ENCODE assay signal across 22 cellular contexts in the genomic region with DNA sequence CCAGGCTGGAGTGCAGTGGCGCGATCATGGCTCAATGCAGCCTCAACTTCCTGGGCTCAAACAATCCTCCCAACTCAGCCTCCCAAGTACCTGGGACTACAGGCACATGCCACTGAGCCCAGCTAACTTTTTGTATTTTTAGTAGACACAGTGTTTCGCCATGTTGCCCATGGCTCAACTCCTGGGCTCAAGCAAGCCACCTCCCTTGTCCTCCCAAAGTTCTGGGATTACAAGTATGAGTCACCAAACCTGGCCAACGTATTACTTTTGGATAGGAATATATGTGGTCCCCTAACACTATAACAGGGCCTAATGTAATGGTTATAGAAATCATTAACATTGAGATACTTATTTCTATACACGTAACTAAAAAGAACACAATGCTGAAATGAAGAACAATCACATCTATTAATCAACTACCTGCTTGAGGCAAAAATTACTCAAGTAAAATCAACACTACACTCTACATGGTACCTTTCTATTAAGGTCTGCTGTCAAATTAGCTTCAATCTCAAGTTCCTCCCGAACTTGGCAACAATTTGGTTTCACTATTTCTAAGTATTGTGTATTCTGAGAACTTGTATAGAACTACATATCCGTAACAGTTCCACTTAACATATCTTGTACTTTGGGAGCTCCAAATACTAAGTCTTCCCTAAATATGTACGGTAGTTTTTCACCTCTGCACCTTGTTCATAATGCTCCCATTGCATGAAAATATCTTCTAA.
"Had no signal": no experiment of that assay in that cellular context is flagged by ENCODE, and none has a peak within 500 bp of the region (broad histone marks: within the 10 kb centered on the region; RNA-seq: fewer than 3 reads in every experiment).

No MANE protein-coding gene starts in this region.

- H3K27me3 ChIP-seq: gastroesophageal sphincter, neutrophil, right atrium auricular region, suprapubic skin, upper lobe of left lung had no signal

- H3K27ac Mint-ChIP-seq: endodermal cell had no signal

- H3K9ac ChIP-seq: parathyroid adenoma had no signal

- DNase-seq: activated CD4-positive, alpha-beta T cell treated with anti-CD3 and anti-CD28 coated beads for 1 hour; activated CD4-positive, alpha-beta T cell treated with anti-CD3 and anti-CD28 coated beads, Interleukin-2, amount 50 U/mL, for 4 hours; activated naive CD4-positive, alpha-beta T cell treated with Interleukin-2 at 50 U/mL for 16 hours; activated T-cell treated with anti-CD3 and anti-CD28 coated beads for 4 hours; aorta; endodermal cell; erythroblast; left colon; mucosa of descending colon; naive thymus-derived CD8-positive, alpha-beta T cell; stimulated activated CD4-positive, alpha-beta T cell treated with anti-CD3 and anti-CD28 coated beads, Interleukin-15, amount 100 ng/mL, for 24 hours; stimulated activated CD4-positive, alpha-beta T cell treated with anti-CD3 and anti-CD28 coated beads, Interleukin-4, amount 100 ng/mL, for 1 hour; stimulated activated naive CD4-positive, alpha-beta T cell treated with Interleukin-2 at 50 U/mL for 16 hours; T-cell; T1000; upper lobe of left lung had no signal

- H3K4me1 ChIP-seq: parathyroid adenoma, suprapubic skin had no signal

- H3K79me2 ChIP-seq: parathyroid adenoma had no signal

- H2AFZ ChIP-seq: parathyroid adenoma had no signal

- H3K4me3 Mint-ChIP-seq: endodermal cell; naive thymus-derived CD8-positive, alpha-beta T cell; T-cell had no signal

- H3K4me3 ChIP-seq: gastroesophageal sphincter, lung, mucosa of descending colon, right atrium auricular region, suprapubic skin, upper lobe of left lung had no signal

- H3K9me3 Mint-ChIP-seq: endodermal cell had no signal

- ATAC-seq: gastroesophageal sphincter; left colon; mucosa of descending colon; naive thymus-derived CD8-positive, alpha-beta T cell; T-cell had no signal

- H3K9me3 ChIP-seq: gastroesophageal sphincter, mucosa of descending colon, neutrophil, right atrium auricular region, suprapubic skin, upper lobe of left lung had no signal

- H3K36me3 ChIP-seq: gastroesophageal sphincter, neutrophil, right atrium auricular region, suprapubic skin had no signal

- H3K27ac ChIP-seq: gastroesophageal sphincter, neutrophil, parathyroid adenoma, right atrium auricular region, suprapubic skin, upper lobe of left lung had no signal

- H3K27me3 Mint-ChIP-seq: naive thymus-derived CD8-positive, alpha-beta T cell; T-cell had no signal
